ENCODE assay signal across 1 cellular context in the genomic region with DNA sequence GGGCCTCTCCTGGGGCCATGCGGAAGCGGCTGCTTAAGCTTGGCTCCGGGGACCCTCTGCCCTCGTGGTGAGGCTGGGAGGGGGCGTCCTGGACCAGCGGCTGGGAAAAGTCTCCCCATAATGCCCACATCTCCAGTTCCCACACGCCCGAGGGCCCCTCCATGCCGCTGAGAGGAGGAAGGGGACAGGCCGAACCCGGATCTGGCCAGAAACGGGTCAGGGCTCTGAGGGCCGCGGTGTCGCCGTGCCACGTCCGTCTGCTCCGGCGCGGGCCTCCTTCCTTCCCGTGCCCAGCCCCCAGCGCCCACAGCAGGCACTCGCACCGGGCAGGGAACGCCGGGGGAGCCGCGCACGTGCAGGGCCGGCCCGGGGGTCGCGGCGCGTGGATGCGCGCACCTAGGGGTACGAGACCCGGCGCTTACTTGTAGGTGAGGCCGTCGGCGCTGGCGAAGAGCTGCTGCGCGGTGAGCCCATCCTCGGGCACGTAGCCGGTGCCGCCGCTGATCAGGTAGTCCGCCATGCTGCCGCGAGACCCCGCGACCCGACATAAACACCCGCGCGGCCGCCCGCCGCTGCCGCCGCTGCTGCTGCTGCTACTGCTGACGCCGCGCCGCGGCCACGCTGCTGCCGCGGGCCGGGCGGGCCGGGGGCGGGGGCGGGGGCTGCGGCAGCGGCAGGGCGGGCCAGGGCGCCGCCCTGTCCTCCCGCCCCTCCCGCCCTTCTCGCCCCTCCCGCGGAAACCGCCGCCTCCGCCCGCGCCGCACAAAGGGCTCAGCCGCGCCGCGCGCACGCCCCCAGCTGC.
TF ChIP-seq lines count a peak whose summit lies in the region.

No MANE protein-coding gene starts in this region.

TF ChIP-seq in K562, 482 proteins besides CTCF, POLR2A, EP300 and RAD21 (continued from another document and continues in another):
- TF ChIP-seq, protein P1, sequence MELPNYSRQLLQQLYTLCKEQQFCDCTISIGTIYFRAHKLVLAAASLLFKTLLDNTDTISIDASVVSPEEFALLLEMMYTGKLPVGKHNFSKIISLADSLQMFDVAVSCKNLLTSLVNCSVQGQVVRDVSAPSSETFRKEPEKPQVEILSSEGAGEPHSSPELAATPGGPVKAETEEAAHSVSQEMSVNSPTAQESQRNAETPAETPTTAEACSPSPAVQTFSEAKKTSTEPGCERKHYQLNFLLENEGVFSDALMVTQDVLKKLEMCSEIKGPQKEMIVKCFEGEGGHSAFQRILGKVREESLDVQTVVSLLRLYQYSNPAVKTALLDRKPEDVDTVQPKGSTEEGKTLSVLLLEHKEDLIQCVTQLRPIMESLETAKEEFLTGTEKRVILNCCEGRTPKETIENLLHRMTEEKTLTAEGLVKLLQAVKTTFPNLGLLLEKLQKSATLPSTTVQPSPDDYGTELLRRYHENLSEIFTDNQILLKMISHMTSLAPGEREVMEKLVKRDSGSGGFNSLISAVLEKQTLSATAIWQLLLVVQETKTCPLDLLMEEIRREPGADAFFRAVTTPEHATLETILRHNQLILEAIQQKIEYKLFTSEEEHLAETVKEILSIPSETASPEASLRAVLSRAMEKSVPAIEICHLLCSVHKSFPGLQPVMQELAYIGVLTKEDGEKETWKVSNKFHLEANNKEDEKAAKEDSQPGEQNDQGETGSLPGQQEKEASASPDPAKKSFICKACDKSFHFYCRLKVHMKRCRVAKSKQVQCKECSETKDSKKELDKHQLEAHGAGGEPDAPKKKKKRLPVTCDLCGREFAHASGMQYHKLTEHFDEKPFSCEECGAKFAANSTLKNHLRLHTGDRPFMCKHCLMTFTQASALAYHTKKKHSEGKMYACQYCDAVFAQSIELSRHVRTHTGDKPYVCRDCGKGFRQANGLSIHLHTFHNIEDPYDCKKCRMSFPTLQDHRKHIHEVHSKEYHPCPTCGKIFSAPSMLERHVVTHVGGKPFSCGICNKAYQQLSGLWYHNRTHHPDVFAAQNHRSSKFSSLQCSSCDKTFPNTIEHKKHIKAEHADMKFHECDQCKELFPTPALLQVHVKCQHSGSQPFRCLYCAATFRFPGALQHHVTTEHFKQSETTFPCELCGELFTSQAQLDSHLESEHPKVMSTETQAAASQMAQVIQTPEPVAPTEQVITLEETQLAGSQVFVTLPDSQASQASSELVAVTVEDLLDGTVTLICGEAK (IDR thresholded peaks at IDR 0.05): peak; percentile 74
- TF ChIP-seq, protein P1 (CRISPR knock-in tag; IDR thresholded peaks at IDR 0.05): no peak
- TF ChIP-seq EHMT2 (IDR thresholded peaks at IDR 0.05): no peak
- no peak for TF ChIP-seq POU5F1 (IDR thresholded peaks at IDR 0.05; ENCODE audit: borderline replicate concordance, low read depth, low read length, partially characterized antibody)
- TF ChIP-seq SAFB (IDR thresholded peaks at IDR 0.05; ENCODE audit: borderline replicate concordance, low read depth, low read length): peak; percentile 60; the same call in 1 of the 2 replicates
- TF ChIP-seq CAMTA2 (CRISPR knock-in tag; conservative IDR thresholded peaks at IDR 0.05): peak; percentile 79; the same call in 1 of the 2 replicates
- TF ChIP-seq, protein P2, sequence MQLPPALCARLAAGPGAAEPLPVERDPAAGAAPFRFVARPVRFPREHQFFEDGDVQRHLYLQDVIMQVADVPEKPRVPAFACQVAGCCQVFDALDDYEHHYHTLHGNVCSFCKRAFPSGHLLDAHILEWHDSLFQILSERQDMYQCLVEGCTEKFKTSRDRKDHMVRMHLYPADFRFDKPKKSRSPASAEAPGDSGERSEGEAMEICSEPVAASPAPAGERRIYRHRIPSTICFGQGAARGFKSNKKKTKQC (CRISPR knock-in tag; IDR thresholded peaks at IDR 0.05): peak; percentile 85
- TF ChIP-seq ZNF592 (IDR thresholded peaks at IDR 0.05): peak; percentile 75
- TF ChIP-seq MAFF (IDR thresholded peaks at IDR 0.05; ENCODE audit: low read length): no peak
- TF ChIP-seq, protein P3, sequence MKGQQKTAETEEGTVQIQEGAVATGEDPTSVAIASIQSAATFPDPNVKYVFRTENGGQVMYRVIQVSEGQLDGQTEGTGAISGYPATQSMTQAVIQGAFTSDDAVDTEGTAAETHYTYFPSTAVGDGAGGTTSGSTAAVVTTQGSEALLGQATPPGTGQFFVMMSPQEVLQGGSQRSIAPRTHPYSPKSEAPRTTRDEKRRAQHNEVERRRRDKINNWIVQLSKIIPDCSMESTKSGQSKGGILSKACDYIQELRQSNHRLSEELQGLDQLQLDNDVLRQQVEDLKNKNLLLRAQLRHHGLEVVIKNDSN (CRISPR knock-in tag; IDR thresholded peaks at IDR 0.05): no peak
- no peak for TF ChIP-seq HNRNPH1 (optimal IDR thresholded peaks at IDR 0.05; ENCODE audit: low read depth, low read length)
- no peak for TF ChIP-seq ZNF589 (CRISPR knock-in tag; IDR thresholded peaks at IDR 0.05; ENCODE audit: low read depth)
- no peak for TF ChIP-seq BMI1 (IDR thresholded peaks at IDR 0.05; ENCODE audit: low read length)
- no peak for TF ChIP-seq ZNF3 (CRISPR knock-in tag; IDR thresholded peaks at IDR 0.05)
- TF ChIP-seq NR4A1 (CRISPR knock-in tag; IDR thresholded peaks at IDR 0.05): peak; percentile 96
- TF ChIP-seq NR4A1 (tag; IDR thresholded peaks at IDR 0.05): no peak
- TF ChIP-seq STAG1 (CRISPR knock-in tag; IDR thresholded peaks at IDR 0.05; ENCODE audit: borderline replicate concordance): 0 out of 2 replicates have a peak, but pooled peaks have one; percentile 18
- TF ChIP-seq, protein P4, sequence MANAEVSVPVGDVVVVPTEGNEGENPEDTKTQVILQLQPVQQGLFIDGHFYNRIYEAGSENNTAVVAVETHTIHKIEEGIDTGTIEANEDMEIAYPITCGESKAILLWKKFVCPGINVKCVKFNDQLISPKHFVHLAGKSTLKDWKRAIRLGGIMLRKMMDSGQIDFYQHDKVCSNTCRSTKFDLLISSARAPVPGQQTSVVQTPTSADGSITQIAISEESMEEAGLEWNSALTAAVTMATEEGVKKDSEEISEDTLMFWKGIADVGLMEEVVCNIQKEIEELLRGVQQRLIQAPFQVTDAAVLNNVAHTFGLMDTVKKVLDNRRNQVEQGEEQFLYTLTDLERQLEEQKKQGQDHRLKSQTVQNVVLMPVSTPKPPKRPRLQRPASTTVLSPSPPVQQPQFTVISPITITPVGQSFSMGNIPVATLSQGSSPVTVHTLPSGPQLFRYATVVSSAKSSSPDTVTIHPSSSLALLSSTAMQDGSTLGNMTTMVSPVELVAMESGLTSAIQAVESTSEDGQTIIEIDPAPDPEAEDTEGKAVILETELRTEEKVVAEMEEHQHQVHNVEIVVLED (CRISPR knock-in tag; IDR thresholded peaks at IDR 0.05): no peak
- no peak for TF ChIP-seq RFX7 (CRISPR knock-in tag; IDR thresholded peaks at IDR 0.05)
- TF ChIP-seq, protein P5, sequence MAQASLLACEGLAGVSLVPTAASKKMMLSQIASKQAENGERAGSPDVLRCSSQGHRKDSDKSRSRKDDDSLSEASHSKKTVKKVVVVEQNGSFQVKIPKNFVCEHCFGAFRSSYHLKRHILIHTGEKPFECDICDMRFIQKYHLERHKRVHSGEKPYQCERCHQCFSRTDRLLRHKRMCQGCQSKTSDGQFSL (CRISPR knock-in tag; IDR thresholded peaks at IDR 0.05): no peak; the same call in none of the 2 replicates
- TF ChIP-seq, protein P5 (tag; IDR thresholded peaks at IDR 0.05): no peak
- TF ChIP-seq NCOA1 (IDR thresholded peaks at IDR 0.05; ENCODE audit: low read depth): no peak
- TF ChIP-seq KDM2B (CRISPR knock-in tag; IDR thresholded peaks at IDR 0.05): peak; percentile 63; the same call in 1 of the 2 replicates
- TF ChIP-seq GABPB1 (CRISPR knock-in tag; IDR thresholded peaks at IDR 0.05): peak; percentile 68
- no peak; the same call in 1 of the 2 replicates for TF ChIP-seq ZSCAN32 (CRISPR knock-in tag; IDR thresholded peaks at IDR 0.05)
- TF ChIP-seq E2F3 (CRISPR knock-in tag; IDR thresholded peaks at IDR 0.05): peak; percentile 72; the same call in 1 of the 2 replicates
- peak; percentile 67; the same call in 1 of the 2 replicates for TF ChIP-seq RREB1 (CRISPR knock-in tag; IDR thresholded peaks at IDR 0.05)
